Comparison of ENCODE assay signal across 20 cellular contexts in genomic region chr3:32643816-32644215, GRCh38.
"Had no signal": no experiment of that assay in that cellular context is flagged by ENCODE, and none has a peak within 500 bp of the region (broad histone marks: within the 10 kb centered on the region; RNA-seq: fewer than 3 reads in every experiment).

No MANE protein-coding gene starts in this region.

- H3K27ac ChIP-seq: coronary artery, dorsolateral prefrontal cortex, esophagus muscularis mucosa, foreskin keratinocyte, gastroesophageal sphincter, heart right ventricle, left lung, lower lobe of right lung had no signal

- H3K9me3 ChIP-seq: esophagus muscularis mucosa, gastroesophageal sphincter, heart right ventricle, left lung, lower lobe of right lung had no signal

- H3K4me1 ChIP-seq: esophagus muscularis mucosa, foreskin keratinocyte, gastroesophageal sphincter, heart right ventricle, left lung, lower lobe of right lung had no signal

- H3K4me3 ChIP-seq: coronary artery, dorsolateral prefrontal cortex, esophagus muscularis mucosa, gastroesophageal sphincter, heart right ventricle, left lung, lower lobe of right lung had no signal

- FAIRE-seq: endothelial cell of umbilical vein, islet of Langerhans, keratinocyte had no signal

- ATAC-seq: foreskin keratinocyte, gastroesophageal sphincter, heart right ventricle, left cardiac atrium, left lung, left ventricle myocardium superior, lower lobe of right lung had no signal

- H3K36me3 ChIP-seq: esophagus muscularis mucosa, gastroesophageal sphincter, heart right ventricle, left lung, lower lobe of right lung had no signal

- DNase-seq: dermis blood vessel endothelial cell; dorsolateral prefrontal cortex; effector CD4-positive, alpha-beta T cell; effector memory CD4-positive, alpha-beta T cell; foreskin keratinocyte; head of caudate nucleus; heart right ventricle; hippocampal formation; left cardiac atrium; left lung; left ventricle myocardium superior; lower lobe of right lung; mesenchymal stem cell; midbrain had no signal

- H3K27me3 ChIP-seq: esophagus muscularis mucosa, gastroesophageal sphincter, left lung had no signal
